In the genomic region with DNA sequence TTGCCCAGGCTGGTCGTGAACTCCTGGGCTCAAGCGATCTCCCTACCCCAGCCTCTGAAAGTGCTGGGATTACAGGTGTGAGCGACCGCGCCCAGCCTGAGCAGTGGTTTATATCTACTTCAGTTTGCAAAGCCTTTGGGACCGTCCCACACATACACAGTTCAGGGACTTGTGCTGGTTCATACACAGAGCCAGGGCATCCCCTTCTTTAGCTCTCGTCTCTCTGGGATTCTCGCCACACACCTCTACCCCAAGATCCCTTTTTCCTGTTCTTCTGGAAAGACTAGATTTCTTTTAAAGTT, we compare ENCODE assay signal across 1 cellular context.
TF ChIP-seq lines count a peak whose summit lies in the region.

No MANE protein-coding gene starts in this region.

TF ChIP-seq in GM12878, 131 proteins besides CTCF, POLR2A, EP300 and RAD21:
- TF ChIP-seq NR2C2 (IDR thresholded peaks at IDR 0.05; ENCODE audit: borderline replicate concordance, control insufficient read depth, insufficient read length, low read depth): no peak
- no peak for TF ChIP-seq ATF7 (IDR thresholded peaks at IDR 0.05; ENCODE audit: low read depth)
- TF ChIP-seq, protein P1, sequence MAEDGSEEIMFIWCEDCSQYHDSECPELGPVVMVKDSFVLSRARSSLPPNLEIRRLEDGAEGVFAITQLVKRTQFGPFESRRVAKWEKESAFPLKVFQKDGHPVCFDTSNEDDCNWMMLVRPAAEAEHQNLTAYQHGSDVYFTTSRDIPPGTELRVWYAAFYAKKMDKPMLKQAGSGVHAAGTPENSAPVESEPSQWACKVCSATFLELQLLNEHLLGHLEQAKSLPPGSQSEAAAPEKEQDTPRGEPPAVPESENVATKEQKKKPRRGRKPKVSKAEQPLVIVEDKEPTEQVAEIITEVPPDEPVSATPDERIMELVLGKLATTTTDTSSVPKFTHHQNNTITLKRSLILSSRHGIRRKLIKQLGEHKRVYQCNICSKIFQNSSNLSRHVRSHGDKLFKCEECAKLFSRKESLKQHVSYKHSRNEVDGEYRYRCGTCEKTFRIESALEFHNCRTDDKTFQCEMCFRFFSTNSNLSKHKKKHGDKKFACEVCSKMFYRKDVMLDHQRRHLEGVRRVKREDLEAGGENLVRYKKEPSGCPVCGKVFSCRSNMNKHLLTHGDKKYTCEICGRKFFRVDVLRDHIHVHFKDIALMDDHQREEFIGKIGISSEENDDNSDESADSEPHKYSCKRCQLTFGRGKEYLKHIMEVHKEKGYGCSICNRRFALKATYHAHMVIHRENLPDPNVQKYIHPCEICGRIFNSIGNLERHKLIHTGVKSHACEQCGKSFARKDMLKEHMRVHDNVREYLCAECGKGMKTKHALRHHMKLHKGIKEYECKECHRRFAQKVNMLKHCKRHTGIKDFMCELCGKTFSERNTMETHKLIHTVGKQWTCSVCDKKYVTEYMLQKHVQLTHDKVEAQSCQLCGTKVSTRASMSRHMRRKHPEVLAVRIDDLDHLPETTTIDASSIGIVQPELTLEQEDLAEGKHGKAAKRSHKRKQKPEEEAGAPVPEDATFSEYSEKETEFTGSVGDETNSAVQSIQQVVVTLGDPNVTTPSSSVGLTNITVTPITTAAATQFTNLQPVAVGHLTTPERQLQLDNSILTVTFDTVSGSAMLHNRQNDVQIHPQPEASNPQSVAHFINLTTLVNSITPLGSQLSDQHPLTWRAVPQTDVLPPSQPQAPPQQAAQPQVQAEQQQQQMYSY (CRISPR knock-in tag; IDR thresholded peaks at IDR 0.05): no peak
- no peak for TF ChIP-seq ZNF217 (IDR thresholded peaks at IDR 0.05)
- no peak for TF ChIP-seq SRF (IDR thresholded peaks at IDR 0.05; ENCODE audit: low read depth in 2 of 2, low read length in 2 of 2)
- no peak for TF ChIP-seq POLR2AphosphoS5 (IDR thresholded peaks at IDR 0.05; ENCODE audit: low read length)
- no peak for TF ChIP-seq EGR1 (IDR thresholded peaks at IDR 0.05; ENCODE audit: borderline replicate concordance in 1 of 2, low read depth in 2 of 2, low read length in 2 of 2)
- no peak for TF ChIP-seq SIX5 (IDR thresholded peaks at IDR 0.05; ENCODE audit: low read depth, low read length, severe bottlenecking)
- TF ChIP-seq, protein P2, sequence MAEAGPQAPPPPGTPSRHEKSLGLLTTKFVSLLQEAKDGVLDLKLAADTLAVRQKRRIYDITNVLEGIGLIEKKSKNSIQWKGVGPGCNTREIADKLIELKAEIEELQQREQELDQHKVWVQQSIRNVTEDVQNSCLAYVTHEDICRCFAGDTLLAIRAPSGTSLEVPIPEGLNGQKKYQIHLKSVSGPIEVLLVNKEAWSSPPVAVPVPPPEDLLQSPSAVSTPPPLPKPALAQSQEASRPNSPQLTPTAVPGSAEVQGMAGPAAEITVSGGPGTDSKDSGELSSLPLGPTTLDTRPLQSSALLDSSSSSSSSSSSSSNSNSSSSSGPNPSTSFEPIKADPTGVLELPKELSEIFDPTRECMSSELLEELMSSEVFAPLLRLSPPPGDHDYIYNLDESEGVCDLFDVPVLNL (IDR thresholded peaks at IDR 0.05; ENCODE audit: low read depth, low read length): no peak
- no peak for TF ChIP-seq PAX8 (IDR thresholded peaks at IDR 0.05)
- no peak for TF ChIP-seq SPI1 (IDR thresholded peaks at IDR 0.05; ENCODE audit: borderline replicate concordance, insufficient read depth, low read depth, low read length)
- TF ChIP-seq, protein P3, sequence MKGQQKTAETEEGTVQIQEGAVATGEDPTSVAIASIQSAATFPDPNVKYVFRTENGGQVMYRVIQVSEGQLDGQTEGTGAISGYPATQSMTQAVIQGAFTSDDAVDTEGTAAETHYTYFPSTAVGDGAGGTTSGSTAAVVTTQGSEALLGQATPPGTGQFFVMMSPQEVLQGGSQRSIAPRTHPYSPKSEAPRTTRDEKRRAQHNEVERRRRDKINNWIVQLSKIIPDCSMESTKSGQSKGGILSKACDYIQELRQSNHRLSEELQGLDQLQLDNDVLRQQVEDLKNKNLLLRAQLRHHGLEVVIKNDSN (IDR thresholded peaks at IDR 0.05; ENCODE audit: borderline replicate concordance, extremely low read length, insufficient read depth, low read depth, low read length): no peak
- no peak for TF ChIP-seq EED (IDR thresholded peaks at IDR 0.05; ENCODE audit: low read depth)
- TF ChIP-seq, protein P4, sequence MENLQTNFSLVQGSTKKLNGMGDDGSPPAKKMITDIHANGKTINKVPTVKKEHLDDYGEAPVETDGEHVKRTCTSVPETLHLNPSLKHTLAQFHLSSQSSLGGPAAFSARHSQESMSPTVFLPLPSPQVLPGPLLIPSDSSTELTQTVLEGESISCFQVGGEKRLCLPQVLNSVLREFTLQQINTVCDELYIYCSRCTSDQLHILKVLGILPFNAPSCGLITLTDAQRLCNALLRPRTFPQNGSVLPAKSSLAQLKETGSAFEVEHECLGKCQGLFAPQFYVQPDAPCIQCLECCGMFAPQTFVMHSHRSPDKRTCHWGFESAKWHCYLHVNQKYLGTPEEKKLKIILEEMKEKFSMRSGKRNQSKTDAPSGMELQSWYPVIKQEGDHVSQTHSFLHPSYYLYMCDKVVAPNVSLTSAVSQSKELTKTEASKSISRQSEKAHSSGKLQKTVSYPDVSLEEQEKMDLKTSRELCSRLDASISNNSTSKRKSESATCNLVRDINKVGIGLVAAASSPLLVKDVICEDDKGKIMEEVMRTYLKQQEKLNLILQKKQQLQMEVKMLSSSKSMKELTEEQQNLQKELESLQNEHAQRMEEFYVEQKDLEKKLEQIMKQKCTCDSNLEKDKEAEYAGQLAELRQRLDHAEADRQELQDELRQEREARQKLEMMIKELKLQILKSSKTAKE (IDR thresholded peaks at IDR 0.05; ENCODE audit: low read depth, poor library complexity, severe bottlenecking): no peak
